Comparison of ENCODE assay signal across 1 cellular context in genomic region chr17:62807812-62808575, GRCh38.
TF ChIP-seq lines count a peak whose summit lies in the region.

Gene MARCHF10, minus strand, starts transcription at chr17:62808314. Its CDS starts 6,579 bp downstream, at chr17:62801735.

TF ChIP-seq in GM23338, 12 proteins besides CTCF, POLR2A, EP300 and RAD21 (continued from another document):
- TF ChIP-seq POLR2AphosphoS5 (IDR thresholded peaks at IDR 0.05; ENCODE audit: low read depth) (no peak), CREB1 (CRISPR knock-in tag; IDR thresholded peaks at IDR 0.05; ENCODE audit: low read depth) (no peak), ZNF462 (CRISPR knock-in tag; IDR thresholded peaks at IDR 0.05) (no peak), JUNB (IDR thresholded peaks at IDR 0.05; ENCODE audit: unreplicated experiment) (no peak), EZH2 (IDR thresholded peaks at IDR 0.05; ENCODE audit: low read depth, unreplicated experiment) (no peak), NANOG (IDR thresholded peaks at IDR 0.05; ENCODE audit: borderline replicate concordance) (no peak)
TF ChIP-seq in GM23338: peak in this region for 0.
